Comparison of ENCODE assay signal across 8 cellular contexts in genomic region chr11:45846974-45847907, GRCh38. TPM values are rescaled to one million over a fixed set of nuclear protein-coding genes. Genes with fewer than 3 reads are reported as not detected.
A peak's percentile ranks its signal among the peaks of the same experiment; 100 is the strongest.
DNase-seq lines count a peak whose midpoint lies in the region; ATAC-seq, FAIRE-seq and TF ChIP-seq lines count a peak whose summit lies in the region.

Gene CRY2 (plus strand): TSS chr11:45847475. CDS start chr11:45847491, 16 bp downstream.

- H3K27me3 ChIP-seq in adrenal gland (no peaks in the 10 kb centered on the region), heart left ventricle (no peaks in the 10 kb centered on the region), upper lobe of left lung (no peaks in the 10 kb centered on the region)

- peaks cover 16 to 57% of the 10 kb centered on the region in 2 donors for H3K4me1 ChIP-seq in adrenal gland (replicated peaks in 1 of 2)
- H3K4me1 ChIP-seq in heart left ventricle: peaks cover 8 to 65% (median 44%) of the 10 kb centered on the region in 12 donors
- peaks cover 47 to 62% (median 54%) of the 10 kb centered on the region in 4 donors for H3K4me1 ChIP-seq in upper lobe of left lung

- ATAC-seq in HG02852 (IDR thresholded peaks at IDR 0.05; ENCODE audit: unreplicated experiment) (peak; percentile 90), heart left ventricle (peak; percentile 94 to 97 (median 95)), upper lobe of left lung (ENCODE audit: low FRiP score in 2 of 2) (peak; percentile 97 to 98)

- H3K4me3 ChIP-seq in adrenal gland (peak within 1 kb of the TSS; percentile 54 to 86 (median 77)), heart left ventricle (peak within 1 kb of the TSS; percentile 73 to 97 (median 90)), upper lobe of left lung (peak within 1 kb of the TSS; percentile 49 to 91 (median 89))

- peak in 1 of 4 donors; percentile 83 for TF ChIP-seq EP300 in upper lobe of left lung (IDR thresholded peaks at IDR 0.05)

- H3K27ac ChIP-seq in adrenal gland (peak within 1 kb of the TSS; percentile 80 to 99 (median 98)), heart left ventricle (peak within 1 kb of the TSS; percentile 83 to 99 (median 96)), upper lobe of left lung (peak within 1 kb of the TSS; percentile 94 to 99 (median 97))

- DNase-seq in GM12892 (ENCODE audit: insufficient read length) (peak; percentile 94), NCI-H146 (lab: John Stamatoyannopoulos, UW) (peak; percentile 98), T-helper 1 cell (peak; percentile 96 to 99 (median 98)), adrenal gland (peak; percentile 99 to 100 (median 100)), heart left ventricle (peak; percentile 99 to 100 (median 99)), posterior cingulate gyrus (peak; percentile 99 to 100 (median 100)), upper lobe of left lung (peak; percentile 99)

- WGBS in adrenal gland, 4 donors: 0 to 1% (median 0%) methylated on average over 2 to 75 of the region's 75 CpGs
- 0 to 1% (median 0%) methylated on average over 4 to 75 of the region's 75 CpGs for WGBS in heart left ventricle, 4 donors
- WGBS in upper lobe of left lung, 2 donors: 0 to 1% methylated on average over 5 to 47 of the region's 75 CpGs

- FAIRE-seq in GM12892 (lab: Jason Lieb, UNC): peak; percentile 100

- no peaks in the 10 kb centered on the region for H3K36me3 ChIP-seq in adrenal gland (replicated peaks in 1 of 2)
- peaks cover 0 to 2% (median 0%) of the 10 kb centered on the region in 9 donors for H3K36me3 ChIP-seq in heart left ventricle
- H3K36me3 ChIP-seq in upper lobe of left lung: no peaks in the 10 kb centered on the region

- TF ChIP-seq POLR2A in GM12892 (IDR thresholded peaks at IDR 0.05; ENCODE audit: low read depth, low read length) (peak; percentile 95), adrenal gland (IDR thresholded peaks at IDR 0.05) (peak; percentile 98 to 99), heart left ventricle (IDR thresholded peaks at IDR 0.05) (peak; percentile 90 to 98), upper lobe of left lung (IDR thresholded peaks at IDR 0.05) (peak; percentile 70 to 100 (median 98))

- no peaks in the 10 kb centered on the region for H3K9me3 ChIP-seq in adrenal gland (replicated peaks in 1 of 3)
- H3K9me3 ChIP-seq in heart left ventricle: no peaks in the 10 kb centered on the region
- H3K9me3 ChIP-seq in upper lobe of left lung: no peaks in the 10 kb centered on the region

- TF ChIP-seq CTCF in adrenal gland (IDR thresholded peaks at IDR 0.05): peak in 2 of 6 experiments; percentile 10 to 24
- no peak for TF ChIP-seq CTCF in heart left ventricle (IDR thresholded peaks at IDR 0.05)
- peak in 2 of 6 experiments; percentile 21 to 26 for TF ChIP-seq CTCF in upper lobe of left lung (IDR thresholded peaks at IDR 0.05)

- intact Hi-C loops in adrenal gland (cut with DNase I) (no loop called here), heart left ventricle (cut with DNase I) (loop anchor here (1.0 to 10.0 kb wide), 11 partner anchors 12 to 268 kb away; partner anchors contain the start of genes PEX16 (in 4 of the 10) and SLC35C1 (in 3 of the 10)), posterior cingulate gyrus (cut with DNase I) (loop anchor here (5.0 to 10.0 kb wide), 2 partner anchors 40 to 48 kb away; partner anchors contain the start of gene SLC35C1)

RNA-seq across cellular contexts. Expression of gene CRY2, which starts in this region (rescaled TPM):
- polyA plus RNA-seq in GM12892 (2012; ENCODE audit: missing spikeins): 5.4 TPM
- 10 to 100 TPM; 27.2 to 57.4 (median 36.2) TPM for total RNA-seq in adrenal gland
- polyA plus RNA-seq in adrenal gland: 10 to 100 TPM; 14.7 to 19.1 (median 14.9) TPM
- total RNA-seq in heart left ventricle: 100 to 1,000 TPM in 2 of 9 donors, 10 to 100 TPM in 7; 40.2 to 132 (median 72.7) TPM
- polyA plus RNA-seq in heart left ventricle: 10 to 100 TPM; 23.2 to 26.6 TPM
- total RNA-seq in upper lobe of left lung: 100 to 1,000 TPM in 1 of 6 donors, 10 to 100 TPM in 5; 51.1 to 103 (median 63.2) TPM

Comparison
In these comparisons a context has a peak if more than half of its experiments do, and no peak if none do; other contexts are left out.
1. Peak in every context shown above with its lines: DNase-seq, ATAC-seq, H3K4me3 ChIP-seq and H3K27ac ChIP-seq.
2. intact Hi-C loops: an anchor here in heart left ventricle (1.0 to 10.0 kb wide) and posterior cingulate gyrus (5.0 to 10.0 kb wide); none called in adrenal gland.